24 cellular contexts compared by ENCODE assay signal in genomic region chr12:130423991-130424857, GRCh38.
"Had no signal": no experiment of that assay in that cellular context is flagged by ENCODE, and none has a peak within 500 bp of the region (broad histone marks: within the 10 kb centered on the region; RNA-seq: fewer than 3 reads in every experiment).

No MANE protein-coding gene starts in this region.

- DNase-seq: activated CD4-positive, alpha-beta memory T cell treated with anti-CD3 and anti-CD28 coated beads, Interleukin-2, amount 10 ng/mL, durations not matched to agents 7 days and 5 days; activated CD4-positive, alpha-beta T cell treated with anti-CD3 and anti-CD28 coated beads for 4 hours; activated effector memory CD4-positive, alpha-beta T cell treated with Interleukin-2 at 50 U/mL for 16 hours; activated naive CD4-positive, alpha-beta T cell treated with anti-CD3 and anti-CD28 coated beads, Interleukin-2, amount 10 ng/mL, durations not matched to agents 7 days and 5 days; activated T-cell treated with anti-CD3 and anti-CD28 coated beads, Interleukin-2, amount 50 U/mL, for 48 hours; brain microvascular endothelial cell; colonic mucosa; gastrocnemius medialis; heart right ventricle; immature natural killer cell; mesendoderm; naive thymus-derived CD8-positive, alpha-beta T cell; nucleus accumbens; SK-N-SH; stimulated activated CD4-positive, alpha-beta T cell treated with anti-CD3 and anti-CD28 coated beads, Interleukin-12 subunit alpha, Interleukin-12 subunit beta, amount 100 ng/mL, for 4 hours; stimulated activated CD4-positive, alpha-beta T cell treated with anti-CD3 and anti-CD28 coated beads, Interleukin-1b, Interleukin-23, amount 100 ng/mL, for 48 hours; stimulated activated CD8-positive, alpha-beta memory T cell treated with anti-CD3 and anti-CD28 coated beads, Interleukin-4, amount 100 ng/mL, for 48 hours; stimulated activated naive CD4-positive, alpha-beta T cell had no signal

- H3K36me3 Mint-ChIP-seq: activated naive CD4-positive, alpha-beta T cell treated with anti-CD3 and anti-CD28 coated beads, Interleukin-2, amount 10 ng/mL, durations not matched to agents 7 days and 5 days; immature natural killer cell; naive thymus-derived CD8-positive, alpha-beta T cell; WTC11 had no signal

- H3K27me3 Mint-ChIP-seq: activated CD4-positive, alpha-beta memory T cell treated with anti-CD3 and anti-CD28 coated beads, Interleukin-2, amount 10 ng/mL, durations not matched to agents 7 days and 5 days; activated naive CD4-positive, alpha-beta T cell treated with anti-CD3 and anti-CD28 coated beads, Interleukin-2, amount 10 ng/mL, durations not matched to agents 7 days and 5 days; central memory CD8-positive, alpha-beta T cell had no signal

- H3K27me3 ChIP-seq: brain microvascular endothelial cell, colonic mucosa, gastrocnemius medialis, tibial nerve had no signal

- H3K4me3 ChIP-seq: colonic mucosa, gastrocnemius medialis, heart right ventricle, tibial nerve had no signal

- H3K4me1 Mint-ChIP-seq: activated CD4-positive, alpha-beta memory T cell treated with anti-CD3 and anti-CD28 coated beads, Interleukin-2, amount 10 ng/mL, durations not matched to agents 7 days and 5 days; activated naive CD4-positive, alpha-beta T cell treated with anti-CD3 and anti-CD28 coated beads, Interleukin-2, amount 10 ng/mL, durations not matched to agents 7 days and 5 days; central memory CD8-positive, alpha-beta T cell; immature natural killer cell; naive thymus-derived CD8-positive, alpha-beta T cell had no signal

- ATAC-seq: esophagus mucosa; gastrocnemius medialis; naive thymus-derived CD8-positive, alpha-beta T cell; WTC11 had no signal

- H3K4me1 ChIP-seq: colonic mucosa, gastrocnemius medialis, heart right ventricle, tibial nerve had no signal

- H3K4me3 Mint-ChIP-seq: activated CD4-positive, alpha-beta memory T cell treated with anti-CD3 and anti-CD28 coated beads, Interleukin-2, amount 10 ng/mL, durations not matched to agents 7 days and 5 days; activated naive CD4-positive, alpha-beta T cell treated with anti-CD3 and anti-CD28 coated beads, Interleukin-2, amount 10 ng/mL, durations not matched to agents 7 days and 5 days; central memory CD8-positive, alpha-beta T cell; immature natural killer cell; naive thymus-derived CD8-positive, alpha-beta T cell; T-helper 2 cell treated with Interferon-gamma antibody and Interleukin-4, amounts not matched to agents 5 μg/mL and 100 μg/mL, for 36 hours; WTC11 had no signal

- H3K36me3 ChIP-seq: brain microvascular endothelial cell, colonic mucosa, gastrocnemius medialis, heart right ventricle, tibial nerve had no signal

- H3K27ac Mint-ChIP-seq: activated CD4-positive, alpha-beta memory T cell treated with anti-CD3 and anti-CD28 coated beads, Interleukin-2, amount 10 ng/mL, durations not matched to agents 7 days and 5 days; activated naive CD4-positive, alpha-beta T cell treated with anti-CD3 and anti-CD28 coated beads, Interleukin-2, amount 10 ng/mL, durations not matched to agents 7 days and 5 days; immature natural killer cell; naive thymus-derived CD8-positive, alpha-beta T cell; progenitor cell of endocrine pancreas; T-helper 2 cell treated with Interferon-gamma antibody and Interleukin-4, amounts not matched to agents 5 μg/mL and 100 μg/mL, for 36 hours; WTC11 had no signal

- H3K9me3 Mint-ChIP-seq: central memory CD8-positive, alpha-beta T cell; T-helper 2 cell treated with Interferon-gamma antibody and Interleukin-4, amounts not matched to agents 5 μg/mL and 100 μg/mL, for 36 hours; WTC11 had no signal

- H3K27ac ChIP-seq: brain microvascular endothelial cell, colonic mucosa, heart right ventricle, tibial nerve had no signal

- H3K4me2 ChIP-seq: SK-N-SH had no signal

- H3K9me3 ChIP-seq: colonic mucosa, gastrocnemius medialis, heart right ventricle, SK-N-SH, tibial nerve had no signal
